ENCODE assay signal across 8 cellular contexts in the genomic region with DNA sequence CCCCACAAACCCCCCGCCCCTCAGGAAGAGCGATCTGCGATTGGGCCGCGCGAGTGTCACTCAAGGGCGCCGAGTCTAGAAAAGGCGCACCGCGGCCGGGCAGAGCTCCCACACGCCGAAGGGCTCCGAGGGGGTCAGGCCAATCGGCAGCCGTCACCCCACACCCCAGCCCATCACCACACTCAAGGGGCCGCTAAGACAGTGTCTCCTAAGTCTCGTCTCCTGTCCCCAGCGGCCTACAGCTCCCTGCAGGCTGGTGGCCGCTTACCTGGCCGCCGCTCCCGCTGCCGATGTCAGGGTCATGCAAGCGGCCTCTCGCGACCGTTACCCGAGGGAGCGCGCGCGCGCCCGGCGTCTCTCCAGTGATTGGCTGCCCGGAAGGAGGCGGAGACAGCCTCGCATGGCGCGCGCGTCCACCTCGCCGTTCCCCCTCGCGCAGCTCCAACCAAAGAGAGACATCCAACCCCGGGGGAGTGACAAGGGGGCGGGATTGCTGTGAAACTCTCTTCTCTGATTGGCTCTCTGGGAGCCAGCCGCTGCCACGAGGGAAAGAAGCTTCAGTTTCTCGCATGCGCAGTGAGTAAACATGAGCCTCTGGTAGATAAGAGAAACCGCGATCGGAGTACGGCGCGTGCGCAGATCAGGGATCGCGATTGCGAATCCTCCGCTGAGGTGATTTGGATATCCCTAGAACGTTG. TPM values are rescaled to one million over a fixed set of nuclear protein-coding genes. Genes with fewer than 3 reads are reported as not detected.
DNase-seq lines count a peak whose midpoint lies in the region; ATAC-seq and TF ChIP-seq lines count a peak whose summit lies in the region.

MPHOSPH9 (minus strand) TSS at position 335 of the 698 bp plus-strand sequence. CDS start 2,777 bp downstream, outside the sequence.
MTRFR (plus strand) TSS at position 630 of the 698 bp plus-strand sequence. CDS start 20,239 bp downstream, outside the sequence.

- no peaks in the 10 kb centered on the region for H3K27me3 ChIP-seq in cardiac muscle cell
- H3K27me3 ChIP-seq in parathyroid adenoma (ENCODE audit: control insufficient read depth, insufficient read depth, low read length), result no peaks in the 10 kb centered on the region
- H3K27me3 ChIP-seq in tibial nerve, result no peaks in the 10 kb centered on the region

- H3K9ac ChIP-seq in parathyroid adenoma, result peak within 1 kb of the TSS; percentile 64

- H3K27me3 Mint-ChIP-seq in activated naive CD8-positive, alpha-beta T cell treated with anti-CD3 and anti-CD28 coated beads, Interleukin-2, amount 50 U/mL, for 24 hours, result peaks cover 4% of the 10 kb centered on the region

- TF ChIP-seq CTCF in GM12865 (IDR thresholded peaks at IDR 0.05; ENCODE audit: insufficient read depth, low read depth, low read length, missing control alignments) (no peak), cardiac muscle cell (IDR thresholded peaks at IDR 0.05; ENCODE audit: low read depth, low read length) (no peak), parathyroid adenoma (IDR thresholded peaks at IDR 0.05) (no peak), tibial nerve (IDR thresholded peaks at IDR 0.05) (peak in 2 of 5 experiments; percentile 49 to 62)

- H3K4me3 ChIP-seq in GM12865 (ENCODE audit: low read depth, low read length) (peak within 1 kb of the TSS; percentile 80), cardiac muscle cell (peak within 1 kb of the TSS; percentile 83), parathyroid adenoma (ENCODE audit: low read depth, low read length) (peak within 1 kb of the TSS; percentile 88), tibial nerve (peak within 1 kb of the TSS; percentile 80 to 92 (median 90))

- DNase-seq in GM12865 (ENCODE audit: low read depth) (peak; percentile 100), NCI-H1417 treated with DMSO at 0.1 percent for 48 hours (lab: John Stamatoyannopoulos, UW) (peak; percentile 99), SW480 (ENCODE audit: low spot score) (peak; percentile 98), cardiac muscle cell (ENCODE audit: low read depth in 1 of 2, low spot score in 1 of 2) (peak; percentile 100), tibial nerve (ENCODE audit: low spot score in 2 of 2) (peak; percentile 98)
- DNase-seq in activated naive CD8-positive, alpha-beta T cell treated with anti-CD3 and anti-CD28 coated beads, Interleukin-2, amount 50 U/mL, for 24 hours, result peak; percentile 97

- peak within 1 kb of the TSS; percentile 88 for H2AFZ ChIP-seq in parathyroid adenoma

- peaks cover 13% of the 10 kb centered on the region for H3K4me1 ChIP-seq in cardiac muscle cell (ENCODE audit: low read depth)
- peaks cover 4% of the 10 kb centered on the region for H3K4me1 ChIP-seq in parathyroid adenoma
- peaks cover 0 to 55% (median 22%) of the 10 kb centered on the region in 4 donors for H3K4me1 ChIP-seq in tibial nerve

- H3K27ac ChIP-seq in cardiac muscle cell (peak within 1 kb of the TSS; percentile 91), parathyroid adenoma (peak within 1 kb of the TSS; percentile 74), tibial nerve (peak within 1 kb of the TSS; percentile 88 to 94 (median 93))

- H3K27ac Mint-ChIP-seq in activated naive CD8-positive, alpha-beta T cell treated with anti-CD3 and anti-CD28 coated beads, Interleukin-2, amount 50 U/mL, for 24 hours, result peak within 1 kb of the TSS; percentile 98

- no peaks in the 10 kb centered on the region for H3K36me3 ChIP-seq in cardiac muscle cell
- no peaks in the 10 kb centered on the region for H3K36me3 ChIP-seq in parathyroid adenoma (ENCODE audit: control insufficient read depth, insufficient read depth, low read length)
- H3K36me3 ChIP-seq in tibial nerve, result peaks cover 0 to 9% (median 0%) of the 10 kb centered on the region in 3 donors

- TF ChIP-seq POLR2A in tibial nerve (IDR thresholded peaks at IDR 0.05), result peak; percentile 96 to 97

- H3K4me1 Mint-ChIP-seq in activated naive CD8-positive, alpha-beta T cell treated with anti-CD3 and anti-CD28 coated beads, Interleukin-2, amount 50 U/mL, for 24 hours, result peaks cover 82% of the 10 kb centered on the region

- peaks cover 30% of the 10 kb centered on the region for H3K36me3 Mint-ChIP-seq in activated naive CD8-positive, alpha-beta T cell treated with anti-CD3 and anti-CD28 coated beads, Interleukin-2, amount 50 U/mL, for 24 hours (ENCODE audit: low read depth)

- peaks cover 18% of the 10 kb centered on the region for H3K79me2 ChIP-seq in parathyroid adenoma

- TF ChIP-seq EP300 in tibial nerve (IDR thresholded peaks at IDR 0.05), result peak; percentile 57 to 99

- ATAC-seq in HG02763 (IDR thresholded peaks at IDR 0.05; ENCODE audit: unreplicated experiment), result peak; percentile 79
- peak; percentile 91 for ATAC-seq in activated naive CD8-positive, alpha-beta T cell treated with anti-CD3 and anti-CD28 coated beads, Interleukin-2, amount 50 U/mL, for 24 hours

- peak within 1 kb of the TSS; percentile 81 for H3K4me2 ChIP-seq in parathyroid adenoma (ENCODE audit: low read length)

- no peaks in the 10 kb centered on the region for H3K9me3 Mint-ChIP-seq in activated naive CD8-positive, alpha-beta T cell treated with anti-CD3 and anti-CD28 coated beads, Interleukin-2, amount 50 U/mL, for 24 hours

- WGBS in tibial nerve, 2 donors, result 0 to 1% methylated on average over 41 to 55 of the region's 66 CpGs

- H3K9me3 ChIP-seq in cardiac muscle cell (ENCODE audit: low read depth) (no peaks in the 10 kb centered on the region), parathyroid adenoma (ENCODE audit: control insufficient read depth, low read length) (no peaks in the 10 kb centered on the region), tibial nerve (no peaks in the 10 kb centered on the region)

- peak within 1 kb of the TSS; percentile 100 for H3K4me3 Mint-ChIP-seq in activated naive CD8-positive, alpha-beta T cell treated with anti-CD3 and anti-CD28 coated beads, Interleukin-2, amount 50 U/mL, for 24 hours

RNA-seq across cellular contexts. Expression of gene MPHOSPH9, which starts in this region (rescaled TPM):
- total RNA-seq in cardiac muscle cell, result 47.8 and 90.9 TPM in 2 replicates
- polyA plus RNA-seq in cardiac muscle cell, result 18.1 and 42.8 TPM in 2 replicates
- 10 to 100 TPM; 24.1 to 35.2 (median 29.6) TPM for total RNA-seq in tibial nerve

RNA-seq across cellular contexts. Expression of gene MTRFR, which starts in this region (rescaled TPM):
- 15.0 and 25.8 TPM in 2 replicates for total RNA-seq in cardiac muscle cell
- 31.9 and 40.8 TPM in 2 replicates for polyA plus RNA-seq in cardiac muscle cell
- total RNA-seq in tibial nerve, result 10 to 100 TPM; 10.0 to 13.8 (median 11.8) TPM

Comparison
In these comparisons a context has a peak if more than half of its experiments do, and no peak if none do; other contexts are left out.
1. Peak in every context shown above with its lines: DNase-seq, ATAC-seq, H3K4me3 ChIP-seq and H3K27ac ChIP-seq.